In the genomic region with DNA sequence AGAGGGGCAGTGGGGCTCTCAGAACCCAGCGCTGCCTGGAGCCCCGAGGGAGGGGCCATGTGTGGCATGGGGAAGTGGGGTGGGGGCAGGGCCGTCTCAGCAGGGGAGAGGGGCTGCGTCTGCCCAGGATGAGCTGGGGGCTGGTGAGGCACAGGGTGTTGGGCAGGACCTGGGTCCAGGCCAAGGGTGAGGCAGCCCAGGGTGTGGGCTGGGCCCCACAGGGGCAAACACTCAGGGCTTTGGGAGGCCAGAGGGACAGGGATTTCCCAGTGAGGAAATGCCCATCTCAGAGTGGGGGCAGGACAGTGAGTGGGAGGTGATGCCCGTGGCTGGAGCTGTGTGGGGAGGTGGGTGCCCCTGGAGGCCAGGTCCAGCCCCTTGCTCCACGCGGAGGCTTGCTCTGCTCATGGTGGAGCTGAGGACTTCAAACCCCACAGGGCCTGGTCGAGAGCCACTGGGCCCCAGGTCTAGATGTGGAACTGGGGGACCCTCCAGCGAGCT, we compare ENCODE assay signal across 1 cellular context.
TF ChIP-seq lines count a peak whose summit lies in the region.

No MANE protein-coding gene starts in this region.

TF ChIP-seq in K562, 482 proteins besides CTCF, POLR2A, EP300 and RAD21:
- TF ChIP-seq SP1 (CRISPR knock-in tag; IDR thresholded peaks at IDR 0.05) = no peak
- TF ChIP-seq E4F1 (CRISPR knock-in tag; IDR thresholded peaks at IDR 0.05; ENCODE audit: borderline replicate concordance) = no peak
- no peak for TF ChIP-seq RBM34 (IDR thresholded peaks at IDR 0.05; ENCODE audit: borderline replicate concordance, insufficient read depth, low read length)
- TF ChIP-seq ZNF57 (CRISPR knock-in tag; IDR thresholded peaks at IDR 0.05) = no peak
- TF ChIP-seq ZFP36 (IDR thresholded peaks at IDR 0.05; ENCODE audit: low read depth, low read length, partially characterized antibody) = no peak
- no peak for TF ChIP-seq CBFA2T2 (conservative IDR thresholded peaks at IDR 0.05)
- peak; percentile 25; the same call in 1 of the 2 replicates for TF ChIP-seq RBFOX2 (IDR thresholded peaks at IDR 0.05; ENCODE audit: low read depth, low read length)
- no peak for TF ChIP-seq SIN3B (IDR thresholded peaks at IDR 0.05; ENCODE audit: low read depth)
- TF ChIP-seq, protein P1, sequence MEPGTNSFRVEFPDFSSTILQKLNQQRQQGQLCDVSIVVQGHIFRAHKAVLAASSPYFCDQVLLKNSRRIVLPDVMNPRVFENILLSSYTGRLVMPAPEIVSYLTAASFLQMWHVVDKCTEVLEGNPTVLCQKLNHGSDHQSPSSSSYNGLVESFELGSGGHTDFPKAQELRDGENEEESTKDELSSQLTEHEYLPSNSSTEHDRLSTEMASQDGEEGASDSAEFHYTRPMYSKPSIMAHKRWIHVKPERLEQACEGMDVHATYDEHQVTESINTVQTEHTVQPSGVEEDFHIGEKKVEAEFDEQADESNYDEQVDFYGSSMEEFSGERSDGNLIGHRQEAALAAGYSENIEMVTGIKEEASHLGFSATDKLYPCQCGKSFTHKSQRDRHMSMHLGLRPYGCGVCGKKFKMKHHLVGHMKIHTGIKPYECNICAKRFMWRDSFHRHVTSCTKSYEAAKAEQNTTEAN (CRISPR knock-in tag; IDR thresholded peaks at IDR 0.05) = no peak
TF ChIP-seq in K562: peak in this region for 1.
